31 cellular contexts compared by ENCODE assay signal in the genomic region with DNA sequence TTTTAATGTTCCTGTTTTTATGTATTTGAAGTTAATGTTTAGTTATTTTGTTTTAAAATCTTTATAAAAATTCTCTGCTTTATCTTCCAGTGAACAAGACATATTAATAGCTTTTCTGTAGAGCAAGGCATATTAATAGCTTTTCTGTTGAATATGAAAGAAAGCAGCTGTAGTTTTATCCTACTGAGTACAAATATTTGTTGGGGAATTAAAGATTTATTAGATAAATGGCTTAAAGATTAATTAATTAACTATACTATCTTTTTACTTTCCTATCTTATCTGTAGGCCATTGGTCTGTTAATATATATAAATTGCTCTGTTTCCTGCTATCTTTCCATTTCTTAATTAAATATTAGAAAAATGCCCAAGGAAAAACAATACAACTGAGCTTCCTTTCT.
"Had no signal": no experiment of that assay in that cellular context is flagged by ENCODE, and none has a peak within 500 bp of the region (broad histone marks: within the 10 kb centered on the region; RNA-seq: fewer than 3 reads in every experiment).

No MANE protein-coding gene starts in this region.

- H3K4me1 Mint-ChIP-seq: immature natural killer cell had no signal

- H3K27ac Mint-ChIP-seq: immature natural killer cell; stimulated activated effector memory CD8-positive, alpha-beta T cell treated with anti-CD3 and anti-CD28 coated beads, Interleukin-12 subunit alpha, Interleukin-12 subunit beta, amount 100 ng/mL, for 72 hours; stimulated activated naive CD8-positive, alpha-beta T cell treated with anti-CD3 and anti-CD28 coated beads, Interleukin-15, Interleukin-2, amounts not matched to agents 100 ng/mL and 50 ng/mL, for 24 hours had no signal

- ATAC-seq: left cardiac atrium; left lung; lower lobe of right lung; naive thymus-derived CD8-positive, alpha-beta T cell; pancreas; right cardiac atrium; sciatic nerve; stimulated activated effector memory CD8-positive, alpha-beta T cell treated with anti-CD3 and anti-CD28 coated beads, Interleukin-12 subunit alpha, Interleukin-12 subunit beta, amount 100 ng/mL, for 72 hours; upper lobe of right lung had no signal

- H3K4me3 Mint-ChIP-seq: immature natural killer cell; naive thymus-derived CD8-positive, alpha-beta T cell; nephron; neural crest cell; stimulated activated effector memory CD8-positive, alpha-beta T cell treated with anti-CD3 and anti-CD28 coated beads, Interleukin-12 subunit alpha, Interleukin-12 subunit beta, amount 100 ng/mL, for 72 hours; stimulated activated naive CD8-positive, alpha-beta T cell treated with anti-CD3 and anti-CD28 coated beads, Interleukin-15, Interleukin-2, amounts not matched to agents 100 ng/mL and 50 ng/mL, for 24 hours had no signal

- H3K27ac ChIP-seq: left lung, lower lobe of right lung, pancreas, prostate gland, spleen, suprapubic skin, thoracic aorta, tibial artery, upper lobe of right lung had no signal

- H3K4me1 ChIP-seq: left lung, prostate gland, suprapubic skin, tibial artery, upper lobe of right lung had no signal

- H3K27me3 Mint-ChIP-seq: naive thymus-derived CD8-positive, alpha-beta T cell; stimulated activated naive CD8-positive, alpha-beta T cell treated with anti-CD3 and anti-CD28 coated beads, Interleukin-15, Interleukin-2, amounts not matched to agents 100 ng/mL and 50 ng/mL, for 24 hours had no signal

- H3K27me3 ChIP-seq: left lung, pancreas, spleen, suprapubic skin, tibial artery, upper lobe of right lung had no signal

- H3K36me3 ChIP-seq: left lung, lower lobe of right lung, pancreas, prostate gland, suprapubic skin, thoracic aorta, upper lobe of right lung had no signal

- DNase-seq: hypothalamus; immature natural killer cell; islet precursor cell; kidney glomerular epithelial cell; left cardiac atrium; left lung; lower lobe of right lung; mammary epithelial cell; mesenchymal stem cell; naive thymus-derived CD8-positive, alpha-beta T cell; nucleus accumbens; pancreas; posterior cingulate gyrus; retina; right cardiac atrium; small intestine; spleen; stimulated activated CD4-positive, alpha-beta T cell treated with anti-CD3 and anti-CD28 coated beads, Interleukin-4, amount 100 ng/mL, for 24 hours; stimulated activated naive CD4-positive, alpha-beta T cell; tibial artery; trophoblast cell; upper lobe of right lung had no signal

- H3K36me3 Mint-ChIP-seq: immature natural killer cell had no signal

- FAIRE-seq: small intestine, urothelium cell line had no signal

- H3K9me3 ChIP-seq: lower lobe of right lung, pancreas, prostate gland, suprapubic skin, thoracic aorta, tibial artery, upper lobe of right lung had no signal

- H3K4me3 ChIP-seq: left lung, lower lobe of right lung, pancreas, prostate gland, spleen, suprapubic skin, thoracic aorta, tibial artery, upper lobe of right lung had no signal

- H3K9me3 Mint-ChIP-seq: immature natural killer cell; neural crest cell; stimulated activated effector memory CD8-positive, alpha-beta T cell treated with anti-CD3 and anti-CD28 coated beads, Interleukin-12 subunit alpha, Interleukin-12 subunit beta, amount 100 ng/mL, for 72 hours had no signal
